6 cellular contexts compared by ENCODE assay signal in the genomic region with DNA sequence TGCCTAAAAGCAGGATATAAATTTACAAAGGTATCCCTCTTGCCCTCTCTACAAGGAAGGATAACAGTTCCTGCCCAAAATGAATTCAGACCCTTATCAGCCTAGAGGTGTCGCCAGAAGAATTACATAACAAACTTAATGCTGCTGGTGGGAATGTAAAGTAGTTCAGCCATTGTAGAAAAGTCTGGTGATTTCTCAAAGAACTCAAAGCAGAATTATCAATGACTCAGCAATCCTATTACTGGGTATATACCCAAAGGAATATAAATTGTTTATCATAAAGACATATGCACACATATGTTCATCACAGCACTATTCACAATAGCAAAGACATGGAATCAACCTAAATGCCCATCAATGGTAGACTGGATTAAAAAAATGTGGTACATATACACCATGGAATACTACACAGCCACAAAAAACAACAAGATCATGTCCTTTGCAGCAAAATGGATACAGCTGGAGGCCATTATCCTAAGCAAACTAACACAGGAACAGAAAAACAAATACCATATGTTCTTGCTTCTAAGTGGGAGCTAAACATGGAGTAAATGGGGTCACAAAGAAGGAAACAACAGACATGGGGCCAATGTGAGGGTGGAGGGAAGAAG.
A peak's percentile ranks its signal among the peaks of the same experiment; 100 is the strongest.
DNase-seq lines count a peak whose midpoint lies in the region; ATAC-seq, FAIRE-seq and TF ChIP-seq lines count a peak whose summit lies in the region.
"Not testable (repeated sequence)": the region's sequence is repeated elsewhere in the genome, so short reads cannot be mapped to it uniquely, and the experiment has no call there.

No MANE protein-coding gene starts in this region.

- not testable (repeated sequence) for H3K27me3 Mint-ChIP-seq in activated T-cell treated with anti-CD3 and anti-CD28 coated beads, Interleukin-2, amount 50 U/mL, for 24 hours

- in situ Hi-C loops in K562 (cut with MboI) = not testable (repeated sequence)

- H4K20me1 ChIP-seq in K562 (replicated peaks; ENCODE audit: control insufficient read depth, insufficient read depth, low read length) = not testable (repeated sequence)

- not testable (repeated sequence) for H2AFZ ChIP-seq in K562 (ENCODE audit: low read depth, low read length)

- H3K4ac ChIP-seq in mesendoderm (ENCODE audit: low read depth, low read length) = not testable (repeated sequence)

- not testable (repeated sequence) for H2AK5ac ChIP-seq in mesendoderm (ENCODE audit: low read length)

- TF ChIP-seq RAD21 in K562 (CRISPR knock-in tag; conservative IDR thresholded peaks at IDR 0.05 in 1 of 2, IDR thresholded peaks at IDR 0.05 in 1 of 2) = peak; percentile 31 to 59; a peak in 3 of 4 replicates

- peaks cover 23% of the 10 kb centered on the region for H3K4me1 Mint-ChIP-seq in activated T-cell treated with anti-CD3 and anti-CD28 coated beads, Interleukin-2, amount 50 U/mL, for 24 hours (ENCODE audit: low read depth)

- H3K9me1 ChIP-seq in K562 (ENCODE audit: control insufficient read depth, insufficient read depth, low read length) = not testable (repeated sequence)

- H3K36me3 Mint-ChIP-seq in activated T-cell treated with anti-CD3 and anti-CD28 coated beads, Interleukin-2, amount 50 U/mL, for 24 hours (ENCODE audit: low read depth) = peaks cover 80% of the 10 kb centered on the region

- H3K79me2 ChIP-seq in K562 (ENCODE audit: control insufficient read depth, insufficient read depth, low read length); mesendoderm (ENCODE audit: control insufficient read depth, insufficient read depth, low read length): not testable (repeated sequence)

- not testable (repeated sequence) for H4K8ac ChIP-seq in mesendoderm (ENCODE audit: low read depth, low read length)

- ATAC-seq in K562 = peak; percentile 67
- peak; percentile 29 for ATAC-seq in left lung

- not testable (repeated sequence) for H3K4me2 ChIP-seq in K562 (ENCODE audit: insufficient read depth, low read length); mesendoderm (ENCODE audit: low read length)

- TF ChIP-seq POLR2A in K562 (conservative IDR thresholded peaks at IDR 0.05) = not testable (repeated sequence)

- not testable (repeated sequence) for TF ChIP-seq CTCF in HEK293 (tag by site-specific recombination; IDR thresholded peaks at IDR 0.05); left lung (IDR thresholded peaks at IDR 0.05)
- TF ChIP-seq CTCF in K562 (IDR thresholded peaks at IDR 0.05 in 2 of 3, conservative IDR thresholded peaks at IDR 0.05 in 1 of 3; ENCODE audit: insufficient read depth in 2 of 3, low read depth in 1 of 3, low read length in 3 of 3) = peak in 1 of 3 experiments; percentile 43; a peak in 2 of 6 replicates

- POLR2A ChIA-PET in HEK293 (lab: Yijun Ruan, JAX) = not testable (repeated sequence)
- POLR2A ChIA-PET in K562 (lab: Yijun Ruan, JAX) = interaction anchor here (1.1 kb wide), 1 partner anchor 16 kb away, joined by 3 read pairs; no protein-coding TSS in a partner anchor

- not testable (repeated sequence) for H3K79me1 ChIP-seq in mesendoderm (ENCODE audit: low read length)

- BruUV-seq in K562 (replicated peaks; lab: Mats Ljungman, UMichigan) = not testable (repeated sequence)

- H3K27ac Mint-ChIP-seq in activated T-cell treated with anti-CD3 and anti-CD28 coated beads, Interleukin-2, amount 50 U/mL, for 24 hours = peak overlapping the region; percentile 18

- H3K9me3 Mint-ChIP-seq in activated T-cell treated with anti-CD3 and anti-CD28 coated beads, Interleukin-2, amount 50 U/mL, for 24 hours = not testable (repeated sequence)

- not testable (repeated sequence) for FAIRE-seq in K562 (lab: Jason Lieb, UNC)

- H3K27ac ChIP-seq in HEK293 (ENCODE audit: extremely low read depth, low read depth, low read length); K562 (ENCODE audit: extremely low read depth, low read depth, low read length); left lung; mesendoderm (ENCODE audit: low read depth, low read length): not testable (repeated sequence)

- not testable (repeated sequence) for H3K4me1 ChIP-seq in HEK293 (ENCODE audit: control insufficient read depth, insufficient read depth, low read length); K562 (replicated peaks in 1 of 2; ENCODE audit: control insufficient read depth in 2 of 2, insufficient read depth in 2 of 2, low read length in 2 of 2); left lung; mesendoderm (ENCODE audit: control insufficient read depth, low read depth, low read length)

- H3K23ac ChIP-seq in mesendoderm (ENCODE audit: low read length) = not testable (repeated sequence)

- not testable (repeated sequence) for H3K4me3 Mint-ChIP-seq in activated T-cell treated with anti-CD3 and anti-CD28 coated beads, Interleukin-2, amount 50 U/mL, for 24 hours

- H3K9me3 ChIP-seq in HEK293 (ENCODE audit: control insufficient read depth, insufficient read depth, low read depth, low read length); K562 (replicated peaks; ENCODE audit: control insufficient read depth, insufficient read depth, low read depth, low read length); left lung: not testable (repeated sequence)

- CTCF ChIA-PET in HEK293 (lab: Yijun Ruan, JAX) = not testable (repeated sequence)
- CTCF ChIA-PET in K562 (lab: Yijun Ruan, JAX; ENCODE audit: low intra/inter-chr PET ratio) = interaction anchor here (0.7 kb wide), 1 partner anchor 86 kb away, joined by 4 read pairs; no protein-coding TSS in a partner anchor

- H4K5ac ChIP-seq in mesendoderm (ENCODE audit: low read length) = not testable (repeated sequence)

- H3K27me3 ChIP-seq in K562 (ENCODE audit: control insufficient read depth in 2 of 2, insufficient read depth in 2 of 2, low read length in 2 of 2); left lung; mesendoderm (ENCODE audit: insufficient read depth, low read length, poor library complexity): not testable (repeated sequence)

- H3K9ac ChIP-seq in K562 (ENCODE audit: insufficient read depth in 1 of 2, low read depth in 2 of 2, low read length in 2 of 2); mesendoderm (ENCODE audit: low read length): not testable (repeated sequence)

- H2BK5ac ChIP-seq in mesendoderm (ENCODE audit: low read length) = not testable (repeated sequence)

- not testable (repeated sequence) for H2BK120ac ChIP-seq in mesendoderm (ENCODE audit: low read depth, low read length)

- H3K36me3 ChIP-seq in HEK293 (ENCODE audit: control insufficient read depth in 2 of 2, insufficient read depth in 1 of 2, low read length in 2 of 2) = peaks cover 0 to 22% of the 10 kb centered on the region in 2 experiments; a peak in 1 of 3 replicates
- peaks cover 22% of the 10 kb centered on the region; the same call in 2 of the 3 replicates for H3K36me3 ChIP-seq in K562 (ENCODE audit: control insufficient read depth, insufficient read depth, low read length)
- peaks cover 0 to 33% of the 10 kb centered on the region in 2 donors for H3K36me3 ChIP-seq in left lung
- H3K36me3 ChIP-seq in mesendoderm (ENCODE audit: control insufficient read depth, insufficient read depth, low read length) = not testable (repeated sequence)

- not testable (repeated sequence) for H3K56ac ChIP-seq in mesendoderm (ENCODE audit: low read length)

- not testable (repeated sequence) for H3K4me3 ChIP-seq in HEK293 (ENCODE audit: low read depth, low read length); K562; left lung; mesendoderm (ENCODE audit: low read length)

- DNase-seq in NCI-H226 (peak; percentile 2), K562 (ENCODE audit: extremely low read depth in 1 of 4, low spot score in 3 of 4) (peak in 1 of 4 experiments; percentile 36), mesendoderm (peak; percentile 19)
- DNase-seq in activated T-cell treated with anti-CD3 and anti-CD28 coated beads, Interleukin-2, amount 50 U/mL, for 24 hours; left lung: not testable (repeated sequence)

- 0 out of 2 replicates have a peak, but pooled peaks have one; percentile 8 for TF ChIP-seq EP300 in K562 (IDR thresholded peaks at IDR 0.05; ENCODE audit: low read length)

- H2BK15ac ChIP-seq in mesendoderm (replicated peaks; ENCODE audit: low read depth) = not testable (repeated sequence)

- intact Hi-C loops in K562 (cut with micrococcal nuclease) = loop anchor here (5.0 to 10.0 kb wide), 3 partner anchors 68 to 316 kb away; partner anchors contain the start of gene EPS15
- intact Hi-C loops in left lung (cut with DNase I) = not testable (repeated sequence)

- WGBS in K562 (ENCODE audit: insufficient coverage, low coverage, missing lambda C conversion rate) = 10% methylated on average over 1 of the region's 1 CpG
- no CpG with 5 or more reads among the region's 1 CpG for WGBS in mesendoderm (ENCODE audit: extremely low coverage, insufficient coverage, low lambda C conversion rate)

- H3K18ac ChIP-seq in mesendoderm (ENCODE audit: low read length) = not testable (repeated sequence)

TF ChIP-seq in HEK293, 187 proteins besides CTCF, POLR2A, EP300 and RAD21:
- peak; percentile 87 for TF ChIP-seq ZNF146 (tag by site-specific recombination; IDR thresholded peaks at IDR 0.05)
- TF ChIP-seq, protein P1, sequence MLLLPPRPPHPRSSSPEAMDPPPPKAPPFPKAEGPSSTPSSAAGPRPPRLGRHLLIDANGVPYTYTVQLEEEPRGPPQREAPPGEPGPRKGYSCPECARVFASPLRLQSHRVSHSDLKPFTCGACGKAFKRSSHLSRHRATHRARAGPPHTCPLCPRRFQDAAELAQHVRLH (tag by site-specific recombination; IDR thresholded peaks at IDR 0.05) = 0 out of 2 replicates have a peak, but pooled peaks have one; percentile 28

TF ChIP-seq in K562, 482 proteins besides CTCF, POLR2A, EP300 and RAD21 (continues in another document):
- TF ChIP-seq MAFK (IDR thresholded peaks at IDR 0.05; ENCODE audit: low read length) (peak; percentile 85), MAFF (IDR thresholded peaks at IDR 0.05; ENCODE audit: low read length) (peak; percentile 91), MYBL2 (IDR thresholded peaks at IDR 0.05; ENCODE audit: low read depth) (0 out of 2 replicates have a peak, but pooled peaks have one; percentile 18), DPF2 (IDR thresholded peaks at IDR 0.05) (peak; percentile 53), CEBPB (tag; IDR thresholded peaks at IDR 0.05) (peak; percentile 11; the same call in 1 of the 2 replicates)
- not testable (repeated sequence) for TF ChIP-seq MYBL2 (CRISPR knock-in tag; IDR thresholded peaks at IDR 0.05; ENCODE audit: borderline replicate concordance)
